19 cellular contexts compared by ENCODE assay signal in the genomic region with DNA sequence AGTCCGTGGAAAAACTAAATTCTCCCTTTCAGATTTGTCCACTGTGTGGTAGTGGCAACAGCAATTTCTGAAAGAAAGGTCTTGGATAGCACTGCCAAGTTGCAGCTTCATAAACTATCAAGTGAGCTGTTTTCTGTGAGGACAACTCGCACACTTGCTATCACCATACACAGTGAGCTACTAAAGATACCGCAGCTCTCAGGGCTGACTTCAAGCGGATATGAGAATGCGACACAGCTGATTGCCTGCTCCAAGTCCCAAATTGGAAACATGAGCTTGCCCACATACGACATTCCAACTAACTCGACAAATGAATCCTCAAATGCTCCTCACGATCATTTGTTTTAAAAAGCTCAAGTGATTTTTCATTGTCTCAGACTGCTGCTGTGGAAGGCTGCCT. TPM values are rescaled to one million over a fixed set of nuclear protein-coding genes. Genes with fewer than 3 reads are reported as not detected.
DNase-seq lines count a peak whose midpoint lies in the region; FAIRE-seq and TF ChIP-seq lines count a peak whose summit lies in the region.
"Had no signal": no experiment of that assay in that cellular context is flagged by ENCODE, and none has a peak within 500 bp of the region (broad histone marks: within the 10 kb centered on the region; RNA-seq: fewer than 3 reads in every experiment).

No MANE protein-coding gene starts in this region.

- peak overlapping the region; percentile 50 for H3K4me2 ChIP-seq in osteoblast (ENCODE audit: insufficient read depth, low read length)

- H3K4me3 ChIP-seq in ACC112 (ENCODE audit: low read depth, low read length) = peak overlapping the region; percentile 42
- peak overlapping the region; percentile 66 for H3K4me3 ChIP-seq in adipocyte (ENCODE audit: low read length)
- H3K4me3 ChIP-seq in foreskin fibroblast (ENCODE audit: low read depth in 1 of 2, low read length in 2 of 2) = peak overlapping the region in 1 of 2 donors; percentile 33
- H3K4me3 ChIP-seq in osteoblast (ENCODE audit: insufficient read depth, low read length) = peak overlapping the region; percentile 22
- H3K4me3 ChIP-seq: right lobe of liver, SJCRH30 had no signal

- H3K4me1 ChIP-seq in ACC112 (ENCODE audit: control insufficient read depth, insufficient read depth, low read length, unreplicated experiment) (no peaks in the 10 kb centered on the region), adipocyte (ENCODE audit: control insufficient read depth, insufficient read depth, low read length) (peaks cover 46% of the 10 kb centered on the region), osteoblast (ENCODE audit: insufficient read depth, low read length) (peaks cover 9% of the 10 kb centered on the region)
- H3K4me1 ChIP-seq: SJCRH30 had no signal

- H3K79me2 ChIP-seq in ACC112 (ENCODE audit: control insufficient read depth, insufficient read depth, low read length, unreplicated experiment) (no peaks in the 10 kb centered on the region), osteoblast (ENCODE audit: insufficient read depth, low read length) (no peaks in the 10 kb centered on the region)

- H2AFZ ChIP-seq in ACC112 (ENCODE audit: low read length, unreplicated experiment) (peak overlapping the region; percentile 1), osteoblast (ENCODE audit: low read length) (peak overlapping the region; percentile 65)

- DNase-seq in adipocyte (ENCODE audit: low read depth) (peak; percentile 50), foreskin fibroblast (peak; percentile 61 to 81), osteoblast (ENCODE audit: insufficient read length, low spot score, missing footprints) (no peak), SW480 (ENCODE audit: low spot score) (no peak), amniotic stem cell (lab: John Stamatoyannopoulos, UW) (no peak), GM19239 (ENCODE audit: insufficient read length, low spot score) (no peak)
- DNase-seq in activated CD8-positive, alpha-beta memory T cell treated with anti-CD3 and anti-CD28 coated beads, Interleukin-2, amount 50 U/mL, for 4 hours = no peak
- DNase-seq: activated CD8-positive, alpha-beta memory T cell treated with anti-CD3 and anti-CD28 coated beads, Interleukin-2, amount 10 ng/mL, durations not matched to agents 7 days and 5 days; activated effector memory CD4-positive, alpha-beta T cell treated with anti-CD3 and anti-CD28 coated beads, Interleukin-2, amount 50 U/mL, for 16 hours; cortex of kidney; GOT3; KG1; right lobe of liver; SJCRH30; stimulated activated CD4-positive, alpha-beta T cell treated with anti-CD3 and anti-CD28 coated beads, Interleukin-4, amount 100 ng/mL, for 4 hours had no signal

- no peak for FAIRE-seq in GM19239 (lab: Jason Lieb, UNC)
- FAIRE-seq: G401.6, keratinocyte had no signal

- H3K27ac ChIP-seq in ACC112 (ENCODE audit: low read depth, low read length) (no peak overlapping the region), osteoblast (ENCODE audit: low read depth, low read length) (no peak overlapping the region)
- H3K27ac ChIP-seq: neutrophil, right lobe of liver, SJCRH30 had no signal

- peak overlapping the region; percentile 81 for H3K9ac ChIP-seq in adipocyte (ENCODE audit: low read length)

- no peaks in the 10 kb centered on the region for H4K20me1 ChIP-seq in osteoblast (ENCODE audit: insufficient read depth, low read length)

- H3K9me3 ChIP-seq in adipocyte (ENCODE audit: control insufficient read depth, low read length) (peaks cover 7% of the 10 kb centered on the region), osteoblast (ENCODE audit: low read depth, low read length) (peaks cover 2% of the 10 kb centered on the region)
- H3K9me3 ChIP-seq: neutrophil, right lobe of liver had no signal

- no peaks in the 10 kb centered on the region for H3K27me3 ChIP-seq in ACC112 (ENCODE audit: insufficient read depth, low read length)
- no peaks in the 10 kb centered on the region for H3K27me3 ChIP-seq in adipocyte (replicated peaks; ENCODE audit: control insufficient read depth, insufficient read depth, low read length)
- no peaks in the 10 kb centered on the region for H3K27me3 ChIP-seq in osteoblast (ENCODE audit: insufficient read depth, low read length)
- H3K27me3 ChIP-seq: neutrophil, right lobe of liver, SJCRH30 had no signal

- peaks cover 4% of the 10 kb centered on the region; the same call in 1 of the 2 replicates for H3K36me3 ChIP-seq in ACC112 (ENCODE audit: insufficient read depth, low read length)
- H3K36me3 ChIP-seq in adipocyte (ENCODE audit: control insufficient read depth, insufficient read depth, low read length, severe bottlenecking) = no peaks in the 10 kb centered on the region
- H3K36me3 ChIP-seq in osteoblast (ENCODE audit: insufficient read depth, low read length) = no peaks in the 10 kb centered on the region
- H3K36me3 ChIP-seq: neutrophil, right lobe of liver, SJCRH30 had no signal

- TF ChIP-seq CTCF in foreskin fibroblast (IDR thresholded peaks at IDR 0.05; ENCODE audit: low read depth, low read length) = no peak
- TF ChIP-seq CTCF in osteoblast (IDR thresholded peaks at IDR 0.05; ENCODE audit: extremely low read depth, low read depth, low read length) = no peak

RNA-seq across cellular contexts. Expression of gene E2F6, which starts 46.2 kb away (rescaled TPM):
- 9.0 and 10.6 TPM in 2 replicates for total RNA-seq in osteoblast

Comparison
In these comparisons a context has a peak if more than half of its experiments do, and no peak if none do; other contexts are left out.
1. DNase-seq: peak in adipocyte (single experiment) and foreskin fibroblast (2 of 2); none in osteoblast (single experiment), SW480 (single experiment), amniotic stem cell (single experiment), activated CD8-positive, alpha-beta memory T cell treated with anti-CD3 and anti-CD28 coated beads, Interleukin-2, amount 50 U/mL, for 4 hours (single experiment) and GM19239 (single experiment).